Comparison of ENCODE assay signal across 14 cellular contexts in genomic region chr4:35166437-35166836, GRCh38.
DNase-seq lines count a peak whose midpoint lies in the region; ATAC-seq and TF ChIP-seq lines count a peak whose summit lies in the region.
"Had no signal": no experiment of that assay in that cellular context is flagged by ENCODE, and none has a peak within 500 bp of the region (broad histone marks: within the 10 kb centered on the region; RNA-seq: fewer than 3 reads in every experiment).

No MANE protein-coding gene starts in this region.

- no peaks in the 10 kb centered on the region for H3K27me3 ChIP-seq in RWPE2 (ENCODE audit: insufficient read depth, poor library complexity, severe bottlenecking)
- H3K27me3 ChIP-seq: BLaER1 treated with 17β-estradiol and CSF1 and Interleukin-3, amounts not matched to agents 10 nM and 100 nM had no signal

- H3K4me1 ChIP-seq in RWPE2 (ENCODE audit: insufficient read depth, poor library complexity, severe bottlenecking): no peaks in the 10 kb centered on the region
- H3K4me1 ChIP-seq: BLaER1 treated with 17β-estradiol and CSF1 and Interleukin-3, amounts not matched to agents 10 nM and 100 nM had no signal

- no peak for TF ChIP-seq CTCF in RWPE2 (IDR thresholded peaks at IDR 0.05; ENCODE audit: poor library complexity, severe bottlenecking)
- TF ChIP-seq CTCF in fibroblast of pulmonary artery (IDR thresholded peaks at IDR 0.05; ENCODE audit: low read length, missing control alignments): no peak

- H3K9me3 ChIP-seq in RWPE2 (ENCODE audit: severe bottlenecking): no peaks in the 10 kb centered on the region
- H3K9me3 ChIP-seq: BLaER1 treated with 17β-estradiol and CSF1 and Interleukin-3, amounts not matched to agents 10 nM and 100 nM had no signal

- H3K36me3 ChIP-seq in RWPE2 (ENCODE audit: low read depth): no peaks in the 10 kb centered on the region
- H3K36me3 ChIP-seq: BLaER1 treated with 17β-estradiol and CSF1 and Interleukin-3, amounts not matched to agents 10 nM and 100 nM had no signal

- ATAC-seq in RWPE2 (ENCODE audit: low read depth): peak; percentile 64
- no peak for ATAC-seq in GM21360 (IDR thresholded peaks at IDR 0.05; ENCODE audit: unreplicated experiment)
- no peak for ATAC-seq in GM19395 (IDR thresholded peaks at IDR 0.05; ENCODE audit: unreplicated experiment)
- ATAC-seq: GM23338, HepG2 had no signal

- DNase-seq in ELR (ENCODE audit: low read depth) (peak; percentile 38), M059J (ENCODE audit: low read depth) (peak; percentile 32), RWPE2 (ENCODE audit: low spot score) (no peak), fibroblast of pulmonary artery (ENCODE audit: low read depth) (peak; percentile 0)
- DNase-seq in activated naive CD4-positive, alpha-beta T cell treated with anti-CD3 and anti-CD28 coated beads, Interleukin-2, amount 50 U/mL, for 16 hours: no peak
- DNase-seq: ACHN; CD4-positive, CD25-positive, alpha-beta regulatory T cell; DMS53; H9 had no signal

- H3K4me3 ChIP-seq in RWPE2 (ENCODE audit: severe bottlenecking) (no peak overlapping the region), fibroblast of pulmonary artery (replicated peaks; ENCODE audit: low read depth, low read length) (no peak overlapping the region)
- H3K4me3 ChIP-seq: BLaER1 treated with 17β-estradiol and CSF1 and Interleukin-3, amounts not matched to agents 10 nM and 100 nM; GM23338 had no signal

- no peak overlapping the region for H3K27ac ChIP-seq in RWPE2 (ENCODE audit: poor library complexity, severe bottlenecking)
- H3K27ac ChIP-seq: BLaER1 treated with 17β-estradiol and CSF1 and Interleukin-3, amounts not matched to agents 10 nM and 100 nM had no signal

Comparison
In these comparisons a context has a peak if more than half of its experiments do, and no peak if none do; other contexts are left out.
1. DNase-seq: peak in ELR (single experiment), M059J (single experiment) and fibroblast of pulmonary artery (single experiment); none in RWPE2 (single experiment) and activated naive CD4-positive, alpha-beta T cell treated with anti-CD3 and anti-CD28 coated beads, Interleukin-2, amount 50 U/mL, for 16 hours (single experiment).